Comparison of ENCODE assay signal across 8 cellular contexts in genomic region chr17:8289103-8289397, GRCh38. TPM values are rescaled to one million over a fixed set of nuclear protein-coding genes. Genes with fewer than 3 reads are reported as not detected.
DNase-seq lines count a peak whose midpoint lies in the region; ATAC-seq and TF ChIP-seq lines count a peak whose summit lies in the region.

No MANE protein-coding gene starts in this region.

- peaks cover 35% of the 10 kb centered on the region for H3K4me1 Mint-ChIP-seq in activated T-helper 1 cell treated with anti-CD3 and anti-CD28 coated beads, Interleukin-12 subunit alpha, Interleukin-12 subunit beta, Interleukin-2, Interleukin-4 antibody, amounts not matched to agents 30 ng/mL and 10 ng/mL and 1 ng/mL, durations not matched to agents 14 hours and 24 hours and 36 hours (ENCODE audit: low read depth)
- peaks cover 46% of the 10 kb centered on the region for H3K4me1 Mint-ChIP-seq in stimulated activated effector memory CD8-positive, alpha-beta T cell treated with anti-CD3 and anti-CD28 coated beads, Interleukin-12 subunit alpha, Interleukin-12 subunit beta, amount 100 ng/mL, for 72 hours

- H3K4me2 ChIP-seq in HCT116 (ENCODE audit: low read length): peak overlapping the region; percentile 99

- RAD21 ChIA-PET in HCT116 (lab: Charles Lee; ENCODE audit: low non-redundant PET in 1 of 2, low total read pairs in 2 of 2, uncharacterized antibody in 2 of 2, unreplicated experiment in 2 of 2): no interaction called here

- H3K9ac ChIP-seq in HCT116 (ENCODE audit: low read length): peak overlapping the region; percentile 94

- peak overlapping the region; percentile 92 for H3K27ac Mint-ChIP-seq in activated T-helper 1 cell treated with anti-CD3 and anti-CD28 coated beads, Interleukin-12 subunit alpha, Interleukin-12 subunit beta, Interleukin-2, Interleukin-4 antibody, amounts not matched to agents 30 ng/mL and 10 ng/mL and 1 ng/mL, durations not matched to agents 14 hours and 24 hours and 36 hours
- H3K27ac Mint-ChIP-seq in stimulated activated effector memory CD8-positive, alpha-beta T cell treated with anti-CD3 and anti-CD28 coated beads, Interleukin-12 subunit alpha, Interleukin-12 subunit beta, amount 100 ng/mL, for 72 hours: peak overlapping the region; percentile 93

- DNase-seq in BJ (ENCODE audit: low read depth) (no peak), HCT116 (ENCODE audit: low read depth, low spot score) (peak; percentile 7), iPS DF 6.9 (ENCODE audit: low read depth, low spot score) (no peak), posterior vena cava (ENCODE audit: low spot score) (no peak)
- DNase-seq in activated T-helper 1 cell treated with anti-CD3 and anti-CD28 coated beads, Interleukin-12 subunit alpha, Interleukin-12 subunit beta, Interleukin-2, Interleukin-4 antibody, amounts not matched to agents 30 ng/mL and 10 ng/mL and 1 ng/mL, durations not matched to agents 14 hours and 24 hours and 36 hours (ENCODE audit: low spot score): no peak
- DNase-seq in stimulated activated effector memory CD8-positive, alpha-beta T cell treated with anti-CD3 and anti-CD28 coated beads, Interleukin-12 subunit alpha, Interleukin-12 subunit beta, amount 100 ng/mL, for 72 hours (ENCODE audit: low spot score in 2 of 2): no peak

- no peak for ATAC-seq in HCT116
- no peak for ATAC-seq in stimulated activated effector memory CD8-positive, alpha-beta T cell treated with anti-CD3 and anti-CD28 coated beads, Interleukin-12 subunit alpha, Interleukin-12 subunit beta, amount 100 ng/mL, for 72 hours
- no peak for ATAC-seq in HG03097 (IDR thresholded peaks at IDR 0.05; ENCODE audit: low FRiP score, unreplicated experiment)
- no peak for ATAC-seq in HG03025 (IDR thresholded peaks at IDR 0.05; ENCODE audit: low FRiP score, unreplicated experiment)

- CTCF ChIA-PET in BJ (lab: Yijun Ruan, JAX) (interaction anchor here (0.8 to 1.0 kb wide), 3 partner anchors 11 to 170 kb away, joined by 3 to 4 read pairs (median 4); no protein-coding TSS in a partner anchor), HCT116 (lab: Charles Lee) (interaction anchor here (1.0 to 1.1 kb wide), 2 partner anchors 12 to 170 kb away, joined by 3 to 4 read pairs; no protein-coding TSS in a partner anchor)

- no peaks in the 10 kb centered on the region; the same call in 1 of the 2 replicates for H3K36me3 ChIP-seq in BJ (ENCODE audit: control insufficient read depth, insufficient read depth, low read length)
- no peaks in the 10 kb centered on the region for H3K36me3 ChIP-seq in HCT116 (ENCODE audit: control insufficient read depth in 1 of 2, insufficient read depth in 2 of 2, low read length in 2 of 2)
- H3K36me3 ChIP-seq in iPS DF 6.9 (ENCODE audit: control insufficient read depth, insufficient read depth, low read length): no peaks in the 10 kb centered on the region

- no peaks in the 10 kb centered on the region for H3K9me3 Mint-ChIP-seq in activated T-helper 1 cell treated with anti-CD3 and anti-CD28 coated beads, Interleukin-12 subunit alpha, Interleukin-12 subunit beta, Interleukin-2, Interleukin-4 antibody, amounts not matched to agents 30 ng/mL and 10 ng/mL and 1 ng/mL, durations not matched to agents 14 hours and 24 hours and 36 hours
- no peaks in the 10 kb centered on the region for H3K9me3 Mint-ChIP-seq in stimulated activated effector memory CD8-positive, alpha-beta T cell treated with anti-CD3 and anti-CD28 coated beads, Interleukin-12 subunit alpha, Interleukin-12 subunit beta, amount 100 ng/mL, for 72 hours

- TF ChIP-seq POLR2A in HCT116 (IDR thresholded peaks at IDR 0.05; ENCODE audit: borderline replicate concordance, extremely low read depth, insufficient read depth, insufficient read length): no peak

- H3K27me3 ChIP-seq in BJ (ENCODE audit: control insufficient read depth, insufficient read depth, low read length) (no peaks in the 10 kb centered on the region), HCT116 (ENCODE audit: insufficient read depth, low read length) (no peaks in the 10 kb centered on the region), iPS DF 6.9 (ENCODE audit: control insufficient read depth, insufficient read depth, low read length) (no peaks in the 10 kb centered on the region)

- POLR2A ChIA-PET in BJ (lab: Charles Lee): interaction anchor here (0.5 kb wide), 2 partner anchors 148 to 202 kb away, joined by 3 to 4 read pairs; no protein-coding TSS in a partner anchor
- POLR2A ChIA-PET in HCT116 (lab: Charles Lee): interaction anchor here (0.9 to 1.3 kb wide), 3 partner anchors 39 to 116 kb away, joined by 3 to 5 read pairs (median 4); partner anchors contain the start of gene CTC1

- no peaks in the 10 kb centered on the region for H3K9me3 ChIP-seq in HCT116 (ENCODE audit: control insufficient read depth in 1 of 2, insufficient read depth in 1 of 2, low read depth in 1 of 2, low read length in 2 of 2)
- no peaks in the 10 kb centered on the region for H3K9me3 ChIP-seq in iPS DF 6.9 (ENCODE audit: control insufficient read depth, insufficient read depth, low read length)

- no peak overlapping the region for H2AFZ ChIP-seq in HCT116 (ENCODE audit: low read depth, low read length, poor library complexity, severe bottlenecking)

- H3K4me1 ChIP-seq in HCT116 (ENCODE audit: control insufficient read depth in 1 of 2, insufficient read depth in 2 of 2, low read length in 2 of 2): peaks cover 15 to 34% of the 10 kb centered on the region in 2 experiments; a peak in 3 of 4 replicates
- no peaks in the 10 kb centered on the region for H3K4me1 ChIP-seq in iPS DF 6.9 (ENCODE audit: control insufficient read depth, insufficient read depth, low read length)

- H3K27me3 Mint-ChIP-seq in activated T-helper 1 cell treated with anti-CD3 and anti-CD28 coated beads, Interleukin-12 subunit alpha, Interleukin-12 subunit beta, Interleukin-2, Interleukin-4 antibody, amounts not matched to agents 30 ng/mL and 10 ng/mL and 1 ng/mL, durations not matched to agents 14 hours and 24 hours and 36 hours (ENCODE audit: insufficient read depth): no peaks in the 10 kb centered on the region

- H3K79me2 ChIP-seq in HCT116 (ENCODE audit: insufficient read depth, low read length): no peaks in the 10 kb centered on the region

- H3K4me3 Mint-ChIP-seq in activated T-helper 1 cell treated with anti-CD3 and anti-CD28 coated beads, Interleukin-12 subunit alpha, Interleukin-12 subunit beta, Interleukin-2, Interleukin-4 antibody, amounts not matched to agents 30 ng/mL and 10 ng/mL and 1 ng/mL, durations not matched to agents 14 hours and 24 hours and 36 hours: peak overlapping the region; percentile 86
- peak overlapping the region; percentile 95 for H3K4me3 Mint-ChIP-seq in stimulated activated effector memory CD8-positive, alpha-beta T cell treated with anti-CD3 and anti-CD28 coated beads, Interleukin-12 subunit alpha, Interleukin-12 subunit beta, amount 100 ng/mL, for 72 hours

- TF ChIP-seq RAD21 in HCT116 (IDR thresholded peaks at IDR 0.05; ENCODE audit: low read depth): no peak

- H3K27ac ChIP-seq in HCT116 (ENCODE audit: low read depth, low read length): peak overlapping the region; percentile 80
- H3K27ac ChIP-seq in iPS DF 6.9 (ENCODE audit: low read length): no peak overlapping the region

- H4K20me1 ChIP-seq in HCT116 (ENCODE audit: insufficient read depth): no peaks in the 10 kb centered on the region

- intact Hi-C loops in HCT116 (cut with micrococcal nuclease): loop anchor here (5.0 kb wide), 1 partner anchor 37 kb away; no protein-coding TSS in a partner anchor
- intact Hi-C loops in activated T-helper 1 cell treated with anti-CD3 and anti-CD28 coated beads, Interleukin-12 subunit alpha, Interleukin-12 subunit beta, Interleukin-2, Interleukin-4 antibody, amounts not matched to agents 30 ng/mL and 10 ng/mL and 1 ng/mL, durations not matched to agents 14 hours and 24 hours and 36 hours (cut with micrococcal nuclease): loop anchor here (2.0 kb wide), 1 partner anchor 98 kb away; the partner anchor contains the start of gene BORCS6
- intact Hi-C loops in posterior vena cava (cut with DNase I): loop anchor here in 1 of 2 donors (5.0 kb wide), 1 partner anchor 102 kb away; no protein-coding TSS in a partner anchor

- no TSS peak for BruUV-seq in HCT116 (replicated peaks; lab: Mats Ljungman, UMichigan)

- peak overlapping the region; percentile 53 for H3K4me3 ChIP-seq in BJ (ENCODE audit: low read depth, low read length)
- peak overlapping the region; percentile 69 to 89 for H3K4me3 ChIP-seq in HCT116 (replicated peaks in 1 of 2; ENCODE audit: low read depth in 1 of 2, low read length in 2 of 2)
- H3K4me3 ChIP-seq in iPS DF 6.9 (ENCODE audit: low read length): peak overlapping the region; percentile 69; the same call in 1 of the 2 replicates

- no peaks in the 10 kb centered on the region for H3K9me2 ChIP-seq in HCT116 (ENCODE audit: insufficient read depth)

- WGBS in iPS DF 6.9 (ENCODE audit: insufficient coverage, insufficient read length): no CpG with 5 or more reads among the region's 17 CpGs

- no peak for TF ChIP-seq CTCF in BJ (IDR thresholded peaks at IDR 0.05; ENCODE audit: insufficient read depth, low read depth, low read length)
- no peak for TF ChIP-seq CTCF in HCT116 (IDR thresholded peaks at IDR 0.05 in 2 of 3, conservative IDR thresholded peaks at IDR 0.05 in 1 of 3; ENCODE audit: borderline replicate concordance in 1 of 3, insufficient read depth in 1 of 3, low read depth in 2 of 3, low read length in 2 of 3)

- H3K36me3 Mint-ChIP-seq in activated T-helper 1 cell treated with anti-CD3 and anti-CD28 coated beads, Interleukin-12 subunit alpha, Interleukin-12 subunit beta, Interleukin-2, Interleukin-4 antibody, amounts not matched to agents 30 ng/mL and 10 ng/mL and 1 ng/mL, durations not matched to agents 14 hours and 24 hours and 36 hours (ENCODE audit: low read depth): peaks cover 11% of the 10 kb centered on the region
- peaks cover 18% of the 10 kb centered on the region for H3K36me3 Mint-ChIP-seq in stimulated activated effector memory CD8-positive, alpha-beta T cell treated with anti-CD3 and anti-CD28 coated beads, Interleukin-12 subunit alpha, Interleukin-12 subunit beta, amount 100 ng/mL, for 72 hours

RNA-seq across cellular contexts. Expression of gene RANGRF, which starts 0.6 kb away (rescaled TPM):
- polyA plus RNA-seq in BJ (2011; rRNA removed): 35.5 and 50.7 TPM in 2 replicates
- 12.7 and 22.8 TPM in 2 replicates for polyA minus RNA-seq in BJ (2011; rRNA and poly(A)+ RNA removed)
- total RNA-seq in HCT116 (2021; ENCODE audit: unreplicated experiment) (33.2 TPM), posterior vena cava (10 to 100 TPM; 16.9 to 19.1 TPM)
- 41.0 and 55.0 TPM in 2 replicates for polyA plus RNA-seq in HCT116 (2012)
- 52.9 and 57.9 TPM in 2 replicates for total RNA-seq in activated T-helper 1 cell treated with anti-CD3 and anti-CD28 coated beads, Interleukin-12 subunit alpha, Interleukin-12 subunit beta, Interleukin-2, Interleukin-4 antibody, amounts not matched to agents 30 ng/mL and 10 ng/mL and 1 ng/mL, durations not matched to agents 14 hours and 24 hours and 36 hours

RNA-seq across cellular contexts. Expression of gene SLC25A35, which starts 6.2 kb away (rescaled TPM):
- 1.8 and 2.6 TPM in 2 replicates for polyA plus RNA-seq in BJ (2011; rRNA removed)
- polyA minus RNA-seq in BJ (2011; rRNA and poly(A)+ RNA removed): 1.0 and 1.8 TPM in 2 replicates
- total RNA-seq in HCT116 (2021; ENCODE audit: unreplicated experiment): 4.7 TPM
- 3.2 and 5.1 TPM in 2 replicates for polyA plus RNA-seq in HCT116 (2012)
- 5.3 and 5.5 TPM in 2 replicates for total RNA-seq in activated T-helper 1 cell treated with anti-CD3 and anti-CD28 coated beads, Interleukin-12 subunit alpha, Interleukin-12 subunit beta, Interleukin-2, Interleukin-4 antibody, amounts not matched to agents 30 ng/mL and 10 ng/mL and 1 ng/mL, durations not matched to agents 14 hours and 24 hours and 36 hours
- total RNA-seq in posterior vena cava: 1 to 10 TPM; 1.8 to 5.7 TPM

RNA-seq across cellular contexts. Expression of gene ARHGEF15, which starts 21.0 kb away (rescaled TPM):
- polyA plus RNA-seq in BJ (2011; rRNA removed): not detected in 2 replicates
- polyA minus RNA-seq in BJ (2011; rRNA and poly(A)+ RNA removed): not detected in 2 replicates
- total RNA-seq in HCT116 (2021; ENCODE audit: unreplicated experiment): not detected
- polyA plus RNA-seq in HCT116 (2012): not detected in 2 replicates
- not detected in 2 replicates for total RNA-seq in activated T-helper 1 cell treated with anti-CD3 and anti-CD28 coated beads, Interleukin-12 subunit alpha, Interleukin-12 subunit beta, Interleukin-2, Interleukin-4 antibody, amounts not matched to agents 30 ng/mL and 10 ng/mL and 1 ng/mL, durations not matched to agents 14 hours and 24 hours and 36 hours
- 10 to 100 TPM; 17.8 to 22.3 TPM for total RNA-seq in posterior vena cava

RNA-seq across cellular contexts. Expression of gene PFAS, which starts 40.0 kb away (rescaled TPM):
- polyA plus RNA-seq in BJ (2011; rRNA removed): 12.2 and 15.6 TPM in 2 replicates
- polyA minus RNA-seq in BJ (2011; rRNA and poly(A)+ RNA removed): 18.9 and 23.6 TPM in 2 replicates
- total RNA-seq in HCT116 (2021; ENCODE audit: unreplicated experiment): 80.6 TPM
- 21.2 and 22.3 TPM in 2 replicates for polyA plus RNA-seq in HCT116 (2012)
- 189 and 204 TPM in 2 replicates for total RNA-seq in activated T-helper 1 cell treated with anti-CD3 and anti-CD28 coated beads, Interleukin-12 subunit alpha, Interleukin-12 subunit beta, Interleukin-2, Interleukin-4 antibody, amounts not matched to agents 30 ng/mL and 10 ng/mL and 1 ng/mL, durations not matched to agents 14 hours and 24 hours and 36 hours
- 10 to 100 TPM; 20.3 to 23.9 TPM for total RNA-seq in posterior vena cava

RNA-seq across cellular contexts. Expression of gene CTC1, which starts 41.2 kb away (rescaled TPM):
- 5.4 and 9.2 TPM in 2 replicates for polyA plus RNA-seq in BJ (2011; rRNA removed)
- 10.5 and 12.9 TPM in 2 replicates for polyA minus RNA-seq in BJ (2011; rRNA and poly(A)+ RNA removed)
- total RNA-seq in HCT116 (2021; ENCODE audit: unreplicated experiment) (80.4 TPM), posterior vena cava (10 to 100 TPM; 23.2 to 29.8 TPM)
- polyA plus RNA-seq in HCT116 (2012): 22.8 and 31.9 TPM in 2 replicates
- 68.5 and 76.3 TPM in 2 replicates for total RNA-seq in activated T-helper 1 cell treated with anti-CD3 and anti-CD28 coated beads, Interleukin-12 subunit alpha, Interleukin-12 subunit beta, Interleukin-2, Interleukin-4 antibody, amounts not matched to agents 30 ng/mL and 10 ng/mL and 1 ng/mL, durations not matched to agents 14 hours and 24 hours and 36 hours

Comparison
In these comparisons a context has a peak if more than half of its experiments do, and no peak if none do; other contexts are left out.
1. RNA of gene ARHGEF15, which starts 21.0 kb away (total RNA-seq): 17.8 to 22.3 TPM in posterior vena cava; not detected in HCT116 (single experiment) and not detected in activated T-helper 1 cell treated with anti-CD3 and anti-CD28 coated beads, Interleukin-12 subunit alpha, Interleukin-12 subunit beta, Interleukin-2, Interleukin-4 antibody, amounts not matched to agents 30 ng/mL and 10 ng/mL and 1 ng/mL, durations not matched to agents 14 hours and 24 hours and 36 hours; every median in the first group is over 10 times any median in the second.
2. Peak in every context shown above with its lines, with median percentiles within 50 percentile points of each other: H3K4me3 ChIP-seq.